Comparison of ENCODE assay signal across 10 cellular contexts in genomic region chr20:6140947-6141346, GRCh38. TPM values are rescaled to one million over a fixed set of nuclear protein-coding genes. Genes with fewer than 3 reads are reported as not detected.
DNase-seq lines count a peak whose midpoint lies in the region; ATAC-seq and TF ChIP-seq lines count a peak whose summit lies in the region.
"Had no signal": no experiment of that assay in that cellular context is flagged by ENCODE, and none has a peak within 500 bp of the region (broad histone marks: within the 10 kb centered on the region; RNA-seq: fewer than 3 reads in every experiment).

No MANE protein-coding gene starts in this region.

- no peak for ATAC-seq in GM19035 (IDR thresholded peaks at IDR 0.05; ENCODE audit: unreplicated experiment)
- ATAC-seq: pancreas had no signal

- no peaks in the 10 kb centered on the region for H3K9me3 ChIP-seq in sigmoid colon
- H3K9me3 ChIP-seq: pancreas had no signal

- POLR2A ChIA-PET in AG04449 (lab: Yijun Ruan, JAX), result no interaction called here

- TF ChIP-seq POLR2A in sigmoid colon (IDR thresholded peaks at IDR 0.05), result no peak

- no peak overlapping the region for H3K27ac ChIP-seq in sigmoid colon
- H3K27ac ChIP-seq: pancreas had no signal

- no peak for DNase-seq in AG04449 (ENCODE audit: low read depth, low spot score)
- DNase-seq in GM13977 (ENCODE audit: low spot score), result no peak
- peak; percentile 60 for DNase-seq in NCI-H69 (lab: John Stamatoyannopoulos, UW)
- peak; percentile 4 for DNase-seq in fibroblast of mammary gland (ENCODE audit: low read depth)
- DNase-seq in sigmoid colon, result no peak
- DNase-seq in effector CD8-positive, alpha-beta T cell (lab: John Stamatoyannopoulos, UW), result no peak
- DNase-seq in GM19238 (ENCODE audit: insufficient read length, low spot score), result no peak
- DNase-seq: GOT3, pancreas had no signal

- no peak overlapping the region for H3K4me3 ChIP-seq in AG04449 (ENCODE audit: low read depth, low read length)
- no peak overlapping the region for H3K4me3 ChIP-seq in fibroblast of mammary gland (ENCODE audit: control insufficient read depth, low read depth, low read length)
- H3K4me3 ChIP-seq in sigmoid colon, result no peak overlapping the region
- H3K4me3 ChIP-seq: pancreas had no signal

- H3K27me3 ChIP-seq in sigmoid colon, result peaks cover 0 to 15% (median 0%) of the 10 kb centered on the region in 3 donors

- in situ Hi-C loops in GM13977 (cut with MboI; ENCODE audit: low pct_unique_long_range_greater_than_20kb, low sequenced_read_pairs, unreplicated experiment), result no loop called here

- CTCF ChIA-PET in AG04449 (lab: Yijun Ruan, JAX), result interaction anchor here (0.6 to 2.1 kb wide), 8 partner anchors 10 to 1797 kb away, joined by 3 to 7 read pairs (median 4); partner anchors contain the start of gene FERMT1

- 65 to 87% methylated on average over 3 of the region's 3 CpGs for WGBS in sigmoid colon, 2 donors

- H3K36me3 ChIP-seq in sigmoid colon, result no peaks in the 10 kb centered on the region
- H3K36me3 ChIP-seq: pancreas had no signal

- intact Hi-C loops in sigmoid colon (cut with DNase I), result loop anchor here (5.0 kb wide), 2 partner anchors 1146 to 1716 kb away; no protein-coding TSS in a partner anchor

- H3K4me1 ChIP-seq in sigmoid colon, result no peaks in the 10 kb centered on the region
- H3K4me1 ChIP-seq: pancreas had no signal

- TF ChIP-seq CTCF in AG04449 (IDR thresholded peaks at IDR 0.05; ENCODE audit: insufficient read depth, low read length, missing control alignments) (peak; percentile 12), GM13977 (IDR thresholded peaks at IDR 0.05; ENCODE audit: extremely low read depth, insufficient read depth, missing control alignments) (peak; percentile 23), fibroblast of mammary gland (conservative IDR thresholded peaks at IDR 0.05; ENCODE audit: control insufficient read depth, insufficient read depth, low read depth, low read length) (peak; percentile 30), sigmoid colon (IDR thresholded peaks at IDR 0.05) (no peak)

- no peak for TF ChIP-seq EP300 in sigmoid colon (IDR thresholded peaks at IDR 0.05)

RNA-seq across cellular contexts. Expression of gene FERMT1, which starts 18.1 kb away (rescaled TPM):
- total RNA-seq in sigmoid colon, result under 1 TPM; 0.16 to 0.41 (median 0.32) TPM
- polyA plus RNA-seq in sigmoid colon, result 10 to 100 TPM; 21.6 to 31.5 (median 27.5) TPM

Comparison
In these comparisons a context has a peak if more than half of its experiments do, and no peak if none do; other contexts are left out.
1. DNase-seq: peak in NCI-H69 (single experiment) and fibroblast of mammary gland (single experiment); none in AG04449 (single experiment), GM13977 (single experiment), sigmoid colon (single experiment), effector CD8-positive, alpha-beta T cell (single experiment) and GM19238 (single experiment).
2. CTCF ChIP-seq: peak in AG04449 (single experiment), GM13977 (single experiment) and fibroblast of mammary gland (single experiment); none in sigmoid colon (0 of 4).